ENCODE assay signal across 8 cellular contexts in genomic region chr1:153990468-153991150, GRCh38. TPM values are rescaled to one million over a fixed set of nuclear protein-coding genes. Genes with fewer than 3 reads are reported as not detected.
DNase-seq lines count a peak whose midpoint lies in the region; ATAC-seq lines count a peak whose summit lies in the region.

Gene RPS27, plus strand, starts transcription at chr1:153990762. Its CDS starts 35 bp downstream, at chr1:153990797.

- peaks cover 26 to 39% of the 10 kb centered on the region in 2 donors for H3K36me3 Mint-ChIP-seq in CD4-positive, alpha-beta memory T cell

- peaks cover 22 to 42% (median 34%) of the 10 kb centered on the region in 4 donors for H3K4me1 Mint-ChIP-seq in CD4-positive, alpha-beta memory T cell

- peaks cover 37% of the 10 kb centered on the region for H3K4me1 ChIP-seq in CD4-positive, alpha-beta memory T cell (ENCODE audit: insufficient read depth, low read length)
- peaks cover 22% of the 10 kb centered on the region for H3K4me1 ChIP-seq in effector memory CD4-positive, alpha-beta T cell (ENCODE audit: control insufficient read depth, insufficient read depth, low read length, poor library complexity, severe bottlenecking)

- peak within 1 kb of the TSS; percentile 94 to 99 (median 98) for H3K4me3 Mint-ChIP-seq in CD4-positive, alpha-beta memory T cell

- peak within 1 kb of the TSS; percentile 93 to 100 (median 100) for H3K27ac Mint-ChIP-seq in CD4-positive, alpha-beta memory T cell

- H3K27me3 Mint-ChIP-seq in CD4-positive, alpha-beta memory T cell, result peaks cover 2 to 3% of the 10 kb centered on the region in 2 donors

- POLR2A ChIA-PET in CD4-positive, alpha-beta memory T cell (lab: Charles Lee; ENCODE audit: partially characterized antibody), result interaction anchor here (0.5 to 8.0 kb wide), 72 partner anchors 8 to 1866 kb away, joined by 3 to 164 read pairs (median 4); partner anchors contain the start of genes CHTOP, CREB3L4, CRTC2 and DENND4B
- POLR2A ChIA-PET in activated CD8-positive, alpha-beta memory T cell treated with anti-CD3 and anti-CD28 coated beads for 36 hours (lab: Charles Lee), result interaction anchor here (0.5 to 2.3 kb wide), 16 partner anchors 9 to 447 kb away, joined by 3 to 23 read pairs (median 5); partner anchors contain the start of genes CHTOP, CREB3L4, JTB and SLC39A1

- intact Hi-C loops in CD4-positive, alpha-beta memory T cell (cut with micrococcal nuclease), result loop anchor here (1.0 to 2.0 kb wide), 6 partner anchors 13 to 358 kb away; partner anchors contain the start of genes HAX1, JTB and UBAP2L

- peaks cover 0 to 6% (median 0%) of the 10 kb centered on the region in 8 donors for H3K9me3 Mint-ChIP-seq in CD4-positive, alpha-beta memory T cell

- no peaks in the 10 kb centered on the region for H3K27me3 ChIP-seq in CD4-positive, alpha-beta memory T cell (ENCODE audit: insufficient read depth, low read length)
- H3K27me3 ChIP-seq in effector memory CD4-positive, alpha-beta T cell (replicated peaks; ENCODE audit: control insufficient read depth, insufficient read depth, low read length, poor library complexity, severe bottlenecking), result no peaks in the 10 kb centered on the region

- CTCF ChIA-PET in CD4-positive, alpha-beta memory T cell (lab: Charles Lee; ENCODE audit: partially characterized antibody), result interaction anchor here (1.0 to 11.0 kb wide), 9 partner anchors 12 to 344 kb away, joined by 3 to 169 read pairs (median 6); partner anchors contain the start of genes CREB3L4, DENND4B, JTB and SLC39A1
- CTCF ChIA-PET in activated CD8-positive, alpha-beta memory T cell treated with anti-CD3 and anti-CD28 coated beads for 36 hours (lab: Charles Lee), result interaction anchor here (0.7 to 2.3 kb wide), 9 partner anchors 13 to 335 kb away, joined by 3 to 9 read pairs (median 3); partner anchors contain the start of genes CREB3L4, DENND4B, JTB and SLC27A3

- peak within 1 kb of the TSS; percentile 93 for H3K27ac ChIP-seq in CD4-positive, alpha-beta memory T cell (ENCODE audit: low read depth, low read length)
- H3K27ac ChIP-seq in effector memory CD4-positive, alpha-beta T cell (ENCODE audit: insufficient read depth, low read length, poor library complexity, severe bottlenecking), result peak within 1 kb of the TSS; percentile 98

- peaks cover 15% of the 10 kb centered on the region for H3K36me3 ChIP-seq in CD4-positive, alpha-beta memory T cell (ENCODE audit: insufficient read depth, low read length)
- H3K36me3 ChIP-seq in effector memory CD4-positive, alpha-beta T cell (ENCODE audit: control insufficient read depth, insufficient read depth, low read length), result peaks cover 28% of the 10 kb centered on the region

- ATAC-seq in GM19463 (IDR thresholded peaks at IDR 0.05; ENCODE audit: unreplicated experiment), result peak; percentile 60

- peak; percentile 93 to 97 (median 95) for DNase-seq in CD4-positive, alpha-beta memory T cell
- peak; percentile 99 for DNase-seq in HT-29 (ENCODE audit: low spot score)
- DNase-seq in NOMO-1 (lab: John Stamatoyannopoulos, UW; ENCODE audit: unreplicated experiment in 2 of 2), result peak; percentile 94 to 97
- peak; percentile 81 to 88 (median 85) for DNase-seq in effector memory CD4-positive, alpha-beta T cell
- DNase-seq in lung microvascular endothelial cell (ENCODE audit: low read depth in 2 of 2), result peak; percentile 98
- peak; percentile 68 to 81 (median 73) for DNase-seq in stimulated activated CD4-positive, alpha-beta T cell treated with anti-CD3 and anti-CD28 coated beads, TNF-alpha, amount 100 ng/mL, for 48 hours (ENCODE audit: low read depth in 3 of 3)

- H3K4me3 ChIP-seq in CD4-positive, alpha-beta memory T cell (ENCODE audit: low read length in 2 of 2), result peak within 1 kb of the TSS; percentile 87 to 92
- H3K4me3 ChIP-seq in effector memory CD4-positive, alpha-beta T cell (ENCODE audit: insufficient read depth, low read depth, low read length, poor library complexity, severe bottlenecking), result peak within 1 kb of the TSS; percentile 95

- no peaks in the 10 kb centered on the region for H3K9me3 ChIP-seq in CD4-positive, alpha-beta memory T cell (ENCODE audit: control insufficient read depth in 1 of 2, low read length in 2 of 2)
- H3K9me3 ChIP-seq in effector memory CD4-positive, alpha-beta T cell (ENCODE audit: control insufficient read depth, low read length), result no peaks in the 10 kb centered on the region

RNA-seq across cellular contexts. Expression of gene RPS27, which starts in this region (rescaled TPM):
- total RNA-seq in CD4-positive, alpha-beta memory T cell, result 1,000 to 10,000 TPM; 6,785 to 7,292 TPM
- over 10,000 TPM; 16,816 to 21,324 TPM for polyA plus RNA-seq in CD4-positive, alpha-beta memory T cell
- 2,063 and 2,282 TPM in 2 replicates for total RNA-seq in HT-29 (2014; rRNA removed; shearing (Covaris generic))
- 1,000 to 10,000 TPM; 1,492 to 1,580 TPM for total RNA-seq in activated CD8-positive, alpha-beta memory T cell treated with anti-CD3 and anti-CD28 coated beads for 36 hours
- total RNA-seq in lung microvascular endothelial cell, result 1,667 and 3,062 TPM in 2 replicates

Comparison
In these comparisons a context has a peak if more than half of its experiments do, and no peak if none do; other contexts are left out.
1. Peak in every context shown above with its lines: DNase-seq, ATAC-seq, H3K4me3 ChIP-seq and H3K27ac ChIP-seq.